9 cellular contexts compared by ENCODE assay signal in genomic region chr17:4492762-4493561, GRCh38. TPM values are rescaled to one million over a fixed set of nuclear protein-coding genes. Genes with fewer than 3 reads are reported as not detected.
DNase-seq lines count a peak whose midpoint lies in the region; ATAC-seq and TF ChIP-seq lines count a peak whose summit lies in the region.
"Had no signal": no experiment of that assay in that cellular context is flagged by ENCODE, and none has a peak within 500 bp of the region (broad histone marks: within the 10 kb centered on the region; RNA-seq: fewer than 3 reads in every experiment).

No MANE protein-coding gene starts in this region.

- POLR2A ChIA-PET in activated CD8-positive, alpha-beta T cell treated with anti-CD3 and anti-CD28 coated beads, Interleukin-2, amount 10 ng/mL, durations not matched to agents 7 days and 5 days (lab: Charles Lee), result no interaction called here

- H3K36me3 Mint-ChIP-seq in CD14-positive monocyte, result no peaks in the 10 kb centered on the region
- no peaks in the 10 kb centered on the region for H3K36me3 Mint-ChIP-seq in activated CD8-positive, alpha-beta T cell treated with anti-CD3 and anti-CD28 coated beads, Interleukin-2, amount 10 ng/mL, durations not matched to agents 7 days and 5 days (ENCODE audit: low read depth)

- peak overlapping the region in 5 of 7 donors; percentile 30 to 73 (median 59) for H3K27ac Mint-ChIP-seq in CD14-positive monocyte
- no peak overlapping the region for H3K27ac Mint-ChIP-seq in activated CD8-positive, alpha-beta T cell treated with anti-CD3 and anti-CD28 coated beads, Interleukin-2, amount 10 ng/mL, durations not matched to agents 7 days and 5 days

- peak overlapping the region in 1 of 2 donors; percentile 80 for H3K4me3 Mint-ChIP-seq in CD14-positive monocyte
- no peak overlapping the region for H3K4me3 Mint-ChIP-seq in activated CD8-positive, alpha-beta T cell treated with anti-CD3 and anti-CD28 coated beads, Interleukin-2, amount 10 ng/mL, durations not matched to agents 7 days and 5 days

- peaks cover 14 to 19% (median 16%) of the 10 kb centered on the region in 3 donors for H3K27me3 Mint-ChIP-seq in CD14-positive monocyte (ENCODE audit: low read depth in 3 of 3)
- H3K27me3 Mint-ChIP-seq in activated CD8-positive, alpha-beta T cell treated with anti-CD3 and anti-CD28 coated beads, Interleukin-2, amount 10 ng/mL, durations not matched to agents 7 days and 5 days (ENCODE audit: low read depth), result no peaks in the 10 kb centered on the region

- intact Hi-C loops in CD14-positive monocyte (cut with micrococcal nuclease), result no loop called here

- no peak for TF ChIP-seq CTCF in CD14-positive monocyte (IDR thresholded peaks at IDR 0.05)

- no peak for DNase-seq in CD14-positive monocyte (ENCODE audit: low spot score)
- DNase-seq in HT-29 (ENCODE audit: low spot score), result peak; percentile 83
- DNase-seq in activated CD8-positive, alpha-beta T cell treated with anti-CD3 and anti-CD28 coated beads, Interleukin-2, amount 10 ng/mL, durations not matched to agents 7 days and 5 days, result peak; percentile 65
- DNase-seq in kidney glomerular epithelial cell (lab: John Stamatoyannopoulos, UW), result peak; percentile 59
- no peak for DNase-seq in NCI-H187 treated with DMSO at 0.1 percent for 48 hours (lab: John Stamatoyannopoulos, UW)

- ATAC-seq in activated CD8-positive, alpha-beta T cell treated with anti-CD3 and anti-CD28 coated beads, Interleukin-2, amount 10 ng/mL, durations not matched to agents 7 days and 5 days, result no peak
- no peak for ATAC-seq in HG03432 (IDR thresholded peaks at IDR 0.05; ENCODE audit: unreplicated experiment)
- no peak for ATAC-seq in GM21360 (IDR thresholded peaks at IDR 0.05; ENCODE audit: unreplicated experiment)
- ATAC-seq in GM21529 (IDR thresholded peaks at IDR 0.05; ENCODE audit: unreplicated experiment), result no peak

- H3K4me1 Mint-ChIP-seq in CD14-positive monocyte, result peaks cover 39% of the 10 kb centered on the region
- peaks cover 13% of the 10 kb centered on the region for H3K4me1 Mint-ChIP-seq in activated CD8-positive, alpha-beta T cell treated with anti-CD3 and anti-CD28 coated beads, Interleukin-2, amount 10 ng/mL, durations not matched to agents 7 days and 5 days (ENCODE audit: low read depth)

- CTCF ChIA-PET in activated CD8-positive, alpha-beta T cell treated with anti-CD3 and anti-CD28 coated beads, Interleukin-2, amount 10 ng/mL, durations not matched to agents 7 days and 5 days (lab: Charles Lee), result no interaction called here

- H3K9me3 Mint-ChIP-seq in CD14-positive monocyte, result no peaks in the 10 kb centered on the region
- no peaks in the 10 kb centered on the region for H3K9me3 Mint-ChIP-seq in activated CD8-positive, alpha-beta T cell treated with anti-CD3 and anti-CD28 coated beads, Interleukin-2, amount 10 ng/mL, durations not matched to agents 7 days and 5 days (ENCODE audit: insufficient read depth)

RNA-seq across cellular contexts. Expression of gene SPNS2, which starts 5.7 kb away (rescaled TPM):
- polyA plus RNA-seq in CD14-positive monocyte, result under 1 TPM in 1 of 2 donors, not detected in 1; 0.33 TPM
- 172 and 193 TPM in 2 replicates for total RNA-seq in HT-29 (2014; rRNA removed; shearing (Covaris generic))
- 1 to 10 TPM; 4.0 to 4.2 TPM for total RNA-seq in activated CD8-positive, alpha-beta T cell treated with anti-CD3 and anti-CD28 coated beads, Interleukin-2, amount 10 ng/mL, durations not matched to agents 7 days and 5 days

RNA-seq across cellular contexts. Expression of gene SPNS3, which starts 59.2 kb away (rescaled TPM):
- polyA plus RNA-seq in CD14-positive monocyte, result 1 to 10 TPM; 2.3 to 4.5 TPM
- 4.0 and 4.7 TPM in 2 replicates for total RNA-seq in HT-29 (2014; rRNA removed; shearing (Covaris generic))
- total RNA-seq in activated CD8-positive, alpha-beta T cell treated with anti-CD3 and anti-CD28 coated beads, Interleukin-2, amount 10 ng/mL, durations not matched to agents 7 days and 5 days, result 10 to 100 TPM; 26.8 to 29.1 TPM
- total RNA-seq: skeletal muscle tissue had no signal

Comparison
In these comparisons a context has a peak if more than half of its experiments do, and no peak if none do; other contexts are left out.
1. DNase-seq: peak in HT-29 (single experiment), activated CD8-positive, alpha-beta T cell treated with anti-CD3 and anti-CD28 coated beads, Interleukin-2, amount 10 ng/mL, durations not matched to agents 7 days and 5 days (single experiment) and kidney glomerular epithelial cell (single experiment); none in CD14-positive monocyte (single experiment) and NCI-H187 treated with DMSO at 0.1 percent for 48 hours (single experiment).
2. RNA of gene SPNS2, which starts 5.7 kb away (total RNA-seq): 172 to 193 TPM in HT-29; 4.0 to 4.2 TPM in activated CD8-positive, alpha-beta T cell treated with anti-CD3 and anti-CD28 coated beads, Interleukin-2, amount 10 ng/mL, durations not matched to agents 7 days and 5 days; every median in the first group is over 10 times any median in the second.